Comparison of ENCODE assay signal across 10 cellular contexts in genomic region chr10:103855852-103856496, GRCh38. TPM values are rescaled to one million over a fixed set of nuclear protein-coding genes. Genes with fewer than 3 reads are reported as not detected.
DNase-seq lines count a peak whose midpoint lies in the region; ATAC-seq and TF ChIP-seq lines count a peak whose summit lies in the region.
"Had no signal": no experiment of that assay in that cellular context is flagged by ENCODE, and none has a peak within 500 bp of the region (broad histone marks: within the 10 kb centered on the region; RNA-seq: fewer than 3 reads in every experiment).

No MANE protein-coding gene starts in this region.

- H3K9me3 ChIP-seq in body of pancreas (no peaks in the 10 kb centered on the region), right lobe of liver (no peaks in the 10 kb centered on the region)

- H3K9me3 Mint-ChIP-seq in stimulated activated naive CD8-positive, alpha-beta T cell treated with anti-CD3 and anti-CD28 coated beads, Interleukin-15, amount 100 ng/mL, for 72 hours, result no peaks in the 10 kb centered on the region
- H3K9me3 Mint-ChIP-seq: activated naive CD4-positive, alpha-beta T cell treated with anti-CD3 and anti-CD28 coated beads, Interleukin-2, amount 50 U/mL, for 72 hours had no signal

- in situ Hi-C loops in KBM-7 (cut with MboI; ENCODE audit: low pct_unique_long_range_greater_than_20kb, low sequenced_read_pairs), result no loop called here

- TF ChIP-seq POLR2A in body of pancreas (IDR thresholded peaks at IDR 0.05) (no peak), right lobe of liver (IDR thresholded peaks at IDR 0.05) (no peak)

- peak overlapping the region in 1 of 2 donors; percentile 19 for H3K4me3 ChIP-seq in body of pancreas
- H3K4me3 ChIP-seq in right lobe of liver, result peak overlapping the region; percentile 62 to 75 (median 66)

- H3K27ac Mint-ChIP-seq in stimulated activated naive CD8-positive, alpha-beta T cell treated with anti-CD3 and anti-CD28 coated beads, Interleukin-15, amount 100 ng/mL, for 72 hours, result peak overlapping the region in 1 of 2 donors; percentile 27
- H3K27ac Mint-ChIP-seq: activated naive CD4-positive, alpha-beta T cell treated with anti-CD3 and anti-CD28 coated beads, Interleukin-2, amount 50 U/mL, for 72 hours had no signal

- ATAC-seq in body of pancreas, result peak; percentile 7
- ATAC-seq in right lobe of liver, result peak; percentile 72 to 82 (median 72)
- ATAC-seq in stimulated activated naive CD8-positive, alpha-beta T cell treated with anti-CD3 and anti-CD28 coated beads, Interleukin-15, amount 100 ng/mL, for 72 hours, result peak; percentile 24
- no peak for ATAC-seq in HG02852 (IDR thresholded peaks at IDR 0.05; ENCODE audit: unreplicated experiment)

- intact Hi-C loops in body of pancreas (cut with DNase I) (loop anchor here (5.0 kb wide), 1 partner anchor 144 kb away; no protein-coding TSS in a partner anchor), right lobe of liver (cut with DNase I) (loop anchor here (5.0 kb wide), 1 partner anchor 144 kb away; no protein-coding TSS in a partner anchor)

- H3K36me3 ChIP-seq in body of pancreas (replicated peaks in 1 of 2; ENCODE audit: insufficient read depth in 1 of 2, low read depth in 2 of 2) (no peaks in the 10 kb centered on the region), right lobe of liver (no peaks in the 10 kb centered on the region)

- H3K4me3 Mint-ChIP-seq in stimulated activated naive CD8-positive, alpha-beta T cell treated with anti-CD3 and anti-CD28 coated beads, Interleukin-15, amount 100 ng/mL, for 72 hours, result peak overlapping the region; percentile 50 to 55

- peaks cover 52% of the 10 kb centered on the region for H3K27me3 Mint-ChIP-seq in stimulated activated naive CD8-positive, alpha-beta T cell treated with anti-CD3 and anti-CD28 coated beads, Interleukin-15, amount 100 ng/mL, for 72 hours

- peak overlapping the region; percentile 40 to 78 (median 66) for H3K27ac ChIP-seq in body of pancreas
- H3K27ac ChIP-seq in right lobe of liver, result peak overlapping the region in 2 of 3 donors; percentile 28 to 39
- H3K27ac ChIP-seq: 22Rv1 had no signal

- H3K27me3 ChIP-seq in body of pancreas, result no peaks in the 10 kb centered on the region
- no peaks in the 10 kb centered on the region for H3K27me3 ChIP-seq in right lobe of liver

- H3K4me1 ChIP-seq in body of pancreas (peaks cover 58% of the 10 kb centered on the region), right lobe of liver (peaks cover 0 to 17% (median 3%) of the 10 kb centered on the region in 4 donors)

- TF ChIP-seq CTCF in body of pancreas (IDR thresholded peaks at IDR 0.05) (no peak), right lobe of liver (IDR thresholded peaks at IDR 0.05) (no peak)

- DNase-seq in DMS53 (lab: John Stamatoyannopoulos, UW) (peak; percentile 36), DMS53 treated with DMSO at 0.1 percent for 48 hours (lab: John Stamatoyannopoulos, UW; ENCODE audit: unreplicated experiment) (no peak), body of pancreas (no peak), right lobe of liver (peak; percentile 50 to 67 (median 65)), CD1c-positive myeloid dendritic cell (ENCODE audit: extremely low spot score) (no peak), KBM-7 (no peak)
- DNase-seq in stimulated activated naive CD8-positive, alpha-beta T cell treated with anti-CD3 and anti-CD28 coated beads, Interleukin-15, amount 100 ng/mL, for 72 hours, result no peak

- 14 to 30% methylated on average over 23 to 31 of the region's 31 CpGs for WGBS in body of pancreas, 2 donors
- 4% methylated on average over 17 of the region's 31 CpGs for WGBS in right lobe of liver (ENCODE audit: insufficient coverage, low coverage, low lambda C conversion rate, missing lambda C conversion rate)

- H3K4me1 Mint-ChIP-seq in stimulated activated naive CD8-positive, alpha-beta T cell treated with anti-CD3 and anti-CD28 coated beads, Interleukin-15, amount 100 ng/mL, for 72 hours, result peaks cover 19% of the 10 kb centered on the region

RNA-seq across cellular contexts. Expression of gene SH3PXD2A, which starts 0.6 kb away (rescaled TPM):
- total RNA-seq in body of pancreas, result 1 to 10 TPM; 7.3 to 9.9 TPM
- total RNA-seq in right lobe of liver, result 10 to 100 TPM in 3 of 6 experiments, 1 to 10 TPM in 3; 3.0 to 38.3 (median 10.0) TPM

Comparison
In these comparisons a context has a peak if more than half of its experiments do, and no peak if none do; other contexts are left out.
1. DNase-seq: peak in DMS53 (single experiment) and right lobe of liver (3 of 3); none in DMS53 treated with DMSO at 0.1 percent for 48 hours (single experiment), body of pancreas (0 of 4), stimulated activated naive CD8-positive, alpha-beta T cell treated with anti-CD3 and anti-CD28 coated beads, Interleukin-15, amount 100 ng/mL, for 72 hours (0 of 2), CD1c-positive myeloid dendritic cell (single experiment) and KBM-7 (single experiment).